1 cellular context compared by ENCODE assay signal in the genomic region with DNA sequence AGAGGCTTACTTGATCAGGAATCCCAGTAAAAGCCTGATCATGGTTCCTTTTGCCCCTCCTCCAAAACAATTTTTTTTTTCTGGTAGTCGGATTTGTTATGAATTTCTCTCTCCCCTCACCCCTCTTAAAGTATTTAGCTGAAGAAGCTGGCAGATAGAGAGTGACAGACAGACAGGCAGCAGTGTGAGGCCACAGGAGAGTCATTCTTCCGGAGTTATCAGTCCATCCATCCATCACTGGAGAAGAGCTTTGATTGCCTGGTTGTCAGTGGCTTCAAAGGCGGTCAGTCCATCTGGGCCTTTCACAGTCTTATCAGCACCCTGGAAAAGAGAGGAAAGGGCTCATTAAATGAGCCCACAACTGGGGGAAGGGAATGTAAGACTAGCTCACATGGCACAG.
TF ChIP-seq lines count a peak whose summit lies in the region.

No MANE protein-coding gene starts in this region.

TF ChIP-seq in K562, 482 proteins besides CTCF, POLR2A, EP300 and RAD21 (continued from another document and continues in another):
- TF ChIP-seq, protein P1, sequence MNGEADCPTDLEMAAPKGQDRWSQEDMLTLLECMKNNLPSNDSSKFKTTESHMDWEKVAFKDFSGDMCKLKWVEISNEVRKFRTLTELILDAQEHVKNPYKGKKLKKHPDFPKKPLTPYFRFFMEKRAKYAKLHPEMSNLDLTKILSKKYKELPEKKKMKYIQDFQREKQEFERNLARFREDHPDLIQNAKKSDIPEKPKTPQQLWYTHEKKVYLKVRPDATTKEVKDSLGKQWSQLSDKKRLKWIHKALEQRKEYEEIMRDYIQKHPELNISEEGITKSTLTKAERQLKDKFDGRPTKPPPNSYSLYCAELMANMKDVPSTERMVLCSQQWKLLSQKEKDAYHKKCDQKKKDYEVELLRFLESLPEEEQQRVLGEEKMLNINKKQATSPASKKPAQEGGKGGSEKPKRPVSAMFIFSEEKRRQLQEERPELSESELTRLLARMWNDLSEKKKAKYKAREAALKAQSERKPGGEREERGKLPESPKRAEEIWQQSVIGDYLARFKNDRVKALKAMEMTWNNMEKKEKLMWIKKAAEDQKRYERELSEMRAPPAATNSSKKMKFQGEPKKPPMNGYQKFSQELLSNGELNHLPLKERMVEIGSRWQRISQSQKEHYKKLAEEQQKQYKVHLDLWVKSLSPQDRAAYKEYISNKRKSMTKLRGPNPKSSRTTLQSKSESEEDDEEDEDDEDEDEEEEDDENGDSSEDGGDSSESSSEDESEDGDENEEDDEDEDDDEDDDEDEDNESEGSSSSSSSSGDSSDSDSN (IDR thresholded peaks at IDR 0.05; ENCODE audit: borderline replicate concordance in 1 of 2, low read depth in 2 of 2, low read length in 2 of 2): peak; percentile 54 to 59; a peak in 2 of 4 replicates
- TF ChIP-seq GTF2F1 (IDR thresholded peaks at IDR 0.05; ENCODE audit: low read depth, low read length) (no peak), ZNF143 (CRISPR knock-in tag; IDR thresholded peaks at IDR 0.05) (no peak), RFX7 (CRISPR knock-in tag; IDR thresholded peaks at IDR 0.05) (0 out of 2 replicates have a peak, but pooled peaks have one; percentile 34), ZFP36 (IDR thresholded peaks at IDR 0.05; ENCODE audit: low read depth, low read length, partially characterized antibody) (peak; percentile 40), TEAD1 (CRISPR knock-in tag; IDR thresholded peaks at IDR 0.05) (peak in 1 of 2 experiments; percentile 80; a peak in 2 of 4 replicates), RNF2 (IDR thresholded peaks at IDR 0.05) (peak; percentile 77), NFE2 (IDR thresholded peaks at IDR 0.05; ENCODE audit: low read depth) (peak; percentile 90), CBFA2T3 (IDR thresholded peaks at IDR 0.05) (peak; percentile 94), DACH1 (IDR thresholded peaks at IDR 0.05; ENCODE audit: partially characterized antibody) (peak; percentile 65), TOE1 (IDR thresholded peaks at IDR 0.05; ENCODE audit: borderline replicate concordance) (no peak), TOE1 (CRISPR knock-in tag; IDR thresholded peaks at IDR 0.05; ENCODE audit: borderline replicate concordance, low read depth) (no peak), ZNF41 (CRISPR knock-in tag; conservative IDR thresholded peaks at IDR 0.05) (no peak), HSF4 (CRISPR knock-in tag; IDR thresholded peaks at IDR 0.05; ENCODE audit: borderline replicate concordance) (no peak), SLC30A9 (CRISPR knock-in tag; IDR thresholded peaks at IDR 0.05) (no peak), HDAC2 (IDR thresholded peaks at IDR 0.05) (peak; percentile 97), NCOA1 (IDR thresholded peaks at IDR 0.05; ENCODE audit: low read depth) (peak; percentile 22; the same call in 1 of the 2 replicates), TBL1XR1 (IDR thresholded peaks at IDR 0.05; ENCODE audit: low read length in 2 of 2) (peak in 1 of 2 experiments; percentile 90; a peak in 2 of 4 replicates), ZNF184 (CRISPR knock-in tag; IDR thresholded peaks at IDR 0.05) (no peak), JUND (IDR thresholded peaks at IDR 0.05; ENCODE audit: borderline replicate concordance, low read depth, low read length) (peak; percentile 89), JUND (tag; IDR thresholded peaks at IDR 0.05; ENCODE audit: borderline replicate concordance, low read depth, low read length) (peak; percentile 91; the same call in 1 of the 3 replicates), GATA2 (CRISPR knock-in tag; IDR thresholded peaks at IDR 0.05) (peak; percentile 58; the same call in 1 of the 2 replicates), PHF20 (IDR thresholded peaks at IDR 0.05; ENCODE audit: partially characterized antibody) (no peak), CREB1 (IDR thresholded peaks at IDR 0.05) (peak; percentile 30; the same call in 1 of the 2 replicates), CREB1 (CRISPR knock-in tag; IDR thresholded peaks at IDR 0.05) (no peak), ZNF324 (CRISPR knock-in tag; IDR thresholded peaks at IDR 0.05) (peak; percentile 82; the same call in 1 of the 2 replicates), MAZ (CRISPR knock-in tag; conservative IDR thresholded peaks at IDR 0.05 in 1 of 2, IDR thresholded peaks at IDR 0.05 in 1 of 2) (peak; percentile 13 to 48; a peak in 1 of 4 replicates), ZNF175 (CRISPR knock-in tag; IDR thresholded peaks at IDR 0.05; ENCODE audit: low read depth) (0 out of 2 replicates have a peak, but pooled peaks have one; percentile 35), ZNF830 (CRISPR knock-in tag; IDR thresholded peaks at IDR 0.05) (no peak), CBFA2T2 (conservative IDR thresholded peaks at IDR 0.05) (peak; percentile 89), CCNT2 (IDR thresholded peaks at IDR 0.05; ENCODE audit: borderline replicate concordance, extremely low read depth, insufficient read length, low read depth, low read length) (peak; percentile 84), RBM15 (IDR thresholded peaks at IDR 0.05; ENCODE audit: insufficient read depth, low read length) (no peak), ZNF644 (tag; IDR thresholded peaks at IDR 0.05; ENCODE audit: low read depth) (peak; percentile 64; the same call in 1 of the 2 replicates), NEUROD1 (IDR thresholded peaks at IDR 0.05; ENCODE audit: borderline replicate concordance, low read depth, low read length, partially characterized antibody) (peak; percentile 64), PML (IDR thresholded peaks at IDR 0.05; ENCODE audit: low read length) (peak; percentile 76), TAF15 (IDR thresholded peaks at IDR 0.05; ENCODE audit: low read depth, low read length) (no peak), NCOA2 (IDR thresholded peaks at IDR 0.05; ENCODE audit: partially characterized antibody in 2 of 2) (peak in 1 of 2 experiments; percentile 56), POLR2AphosphoS5 (IDR thresholded peaks at IDR 0.05; ENCODE audit: control insufficient read depth, insufficient read depth, low read depth, low read length) (peak; percentile 79), ZNF586 (CRISPR knock-in tag; conservative IDR thresholded peaks at IDR 0.05) (no peak)
- TF ChIP-seq, protein P2, sequence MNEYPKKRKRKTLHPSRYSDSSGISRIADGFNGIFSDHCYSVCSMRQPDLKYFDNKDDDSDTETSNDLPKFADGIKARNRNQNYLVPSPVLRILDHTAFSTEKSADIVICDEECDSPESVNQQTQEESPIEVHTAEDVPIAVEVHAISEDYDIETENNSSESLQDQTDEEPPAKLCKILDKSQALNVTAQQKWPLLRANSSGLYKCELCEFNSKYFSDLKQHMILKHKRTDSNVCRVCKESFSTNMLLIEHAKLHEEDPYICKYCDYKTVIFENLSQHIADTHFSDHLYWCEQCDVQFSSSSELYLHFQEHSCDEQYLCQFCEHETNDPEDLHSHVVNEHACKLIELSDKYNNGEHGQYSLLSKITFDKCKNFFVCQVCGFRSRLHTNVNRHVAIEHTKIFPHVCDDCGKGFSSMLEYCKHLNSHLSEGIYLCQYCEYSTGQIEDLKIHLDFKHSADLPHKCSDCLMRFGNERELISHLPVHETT (CRISPR knock-in tag; conservative IDR thresholded peaks at IDR 0.05 in 1 of 2, IDR thresholded peaks at IDR 0.05 in 1 of 2): peak in 1 of 2 experiments; percentile 43; a peak in 1 of 4 replicates
- TF ChIP-seq, protein P3, sequence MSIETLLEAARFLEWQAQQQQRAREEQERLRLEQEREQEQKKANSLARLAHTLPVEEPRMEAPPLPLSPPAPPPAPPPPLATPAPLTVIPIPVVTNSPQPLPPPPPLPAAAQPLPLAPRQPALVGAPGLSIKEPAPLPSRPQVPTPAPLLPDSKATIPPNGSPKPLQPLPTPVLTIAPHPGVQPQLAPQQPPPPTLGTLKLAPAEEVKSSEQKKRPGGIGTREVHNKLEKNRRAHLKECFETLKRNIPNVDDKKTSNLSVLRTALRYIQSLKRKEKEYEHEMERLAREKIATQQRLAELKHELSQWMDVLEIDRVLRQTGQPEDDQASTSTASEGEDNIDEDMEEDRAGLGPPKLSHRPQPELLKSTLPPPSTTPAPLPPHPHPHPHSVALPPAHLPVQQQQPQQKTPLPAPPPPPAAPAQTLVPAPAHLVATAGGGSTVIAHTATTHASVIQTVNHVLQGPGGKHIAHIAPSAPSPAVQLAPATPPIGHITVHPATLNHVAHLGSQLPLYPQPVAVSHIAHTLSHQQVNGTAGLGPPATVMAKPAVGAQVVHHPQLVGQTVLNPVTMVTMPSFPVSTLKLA (conservative IDR thresholded peaks at IDR 0.05): peak in 1 of 2 experiments; percentile 63; a peak in 2 of 4 replicates
- TF ChIP-seq, protein P4, sequence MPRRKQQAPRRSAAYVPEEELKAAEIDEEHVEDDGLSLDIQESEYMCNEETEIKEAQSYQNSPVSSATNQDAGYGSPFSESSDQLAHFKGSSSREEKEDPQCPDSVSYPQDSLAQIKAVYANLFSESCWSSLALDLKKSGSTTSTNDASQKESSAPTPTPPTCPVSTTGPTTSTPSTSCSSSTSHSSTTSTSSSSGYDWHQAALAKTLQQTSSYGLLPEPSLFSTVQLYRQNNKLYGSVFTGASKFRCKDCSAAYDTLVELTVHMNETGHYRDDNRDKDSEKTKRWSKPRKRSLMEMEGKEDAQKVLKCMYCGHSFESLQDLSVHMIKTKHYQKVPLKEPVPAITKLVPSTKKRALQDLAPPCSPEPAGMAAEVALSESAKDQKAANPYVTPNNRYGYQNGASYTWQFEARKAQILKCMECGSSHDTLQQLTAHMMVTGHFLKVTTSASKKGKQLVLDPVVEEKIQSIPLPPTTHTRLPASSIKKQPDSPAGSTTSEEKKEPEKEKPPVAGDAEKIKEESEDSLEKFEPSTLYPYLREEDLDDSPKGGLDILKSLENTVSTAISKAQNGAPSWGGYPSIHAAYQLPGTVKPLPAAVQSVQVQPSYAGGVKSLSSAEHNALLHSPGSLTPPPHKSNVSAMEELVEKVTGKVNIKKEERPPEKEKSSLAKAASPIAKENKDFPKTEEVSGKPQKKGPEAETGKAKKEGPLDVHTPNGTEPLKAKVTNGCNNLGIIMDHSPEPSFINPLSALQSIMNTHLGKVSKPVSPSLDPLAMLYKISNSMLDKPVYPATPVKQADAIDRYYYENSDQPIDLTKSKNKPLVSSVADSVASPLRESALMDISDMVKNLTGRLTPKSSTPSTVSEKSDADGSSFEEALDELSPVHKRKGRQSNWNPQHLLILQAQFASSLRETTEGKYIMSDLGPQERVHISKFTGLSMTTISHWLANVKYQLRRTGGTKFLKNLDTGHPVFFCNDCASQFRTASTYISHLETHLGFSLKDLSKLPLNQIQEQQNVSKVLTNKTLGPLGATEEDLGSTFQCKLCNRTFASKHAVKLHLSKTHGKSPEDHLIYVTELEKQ (CRISPR knock-in tag; IDR thresholded peaks at IDR 0.05): 0 out of 2 replicates have a peak, but pooled peaks have one; percentile 52
- TF ChIP-seq, protein P5, sequence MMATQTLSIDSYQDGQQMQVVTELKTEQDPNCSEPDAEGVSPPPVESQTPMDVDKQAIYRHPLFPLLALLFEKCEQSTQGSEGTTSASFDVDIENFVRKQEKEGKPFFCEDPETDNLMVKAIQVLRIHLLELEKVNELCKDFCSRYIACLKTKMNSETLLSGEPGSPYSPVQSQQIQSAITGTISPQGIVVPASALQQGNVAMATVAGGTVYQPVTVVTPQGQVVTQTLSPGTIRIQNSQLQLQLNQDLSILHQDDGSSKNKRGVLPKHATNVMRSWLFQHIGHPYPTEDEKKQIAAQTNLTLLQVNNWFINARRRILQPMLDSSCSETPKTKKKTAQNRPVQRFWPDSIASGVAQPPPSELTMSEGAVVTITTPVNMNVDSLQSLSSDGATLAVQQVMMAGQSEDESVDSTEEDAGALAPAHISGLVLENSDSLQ (IDR thresholded peaks at IDR 0.05): peak; percentile 98
- TF ChIP-seq, protein P6, sequence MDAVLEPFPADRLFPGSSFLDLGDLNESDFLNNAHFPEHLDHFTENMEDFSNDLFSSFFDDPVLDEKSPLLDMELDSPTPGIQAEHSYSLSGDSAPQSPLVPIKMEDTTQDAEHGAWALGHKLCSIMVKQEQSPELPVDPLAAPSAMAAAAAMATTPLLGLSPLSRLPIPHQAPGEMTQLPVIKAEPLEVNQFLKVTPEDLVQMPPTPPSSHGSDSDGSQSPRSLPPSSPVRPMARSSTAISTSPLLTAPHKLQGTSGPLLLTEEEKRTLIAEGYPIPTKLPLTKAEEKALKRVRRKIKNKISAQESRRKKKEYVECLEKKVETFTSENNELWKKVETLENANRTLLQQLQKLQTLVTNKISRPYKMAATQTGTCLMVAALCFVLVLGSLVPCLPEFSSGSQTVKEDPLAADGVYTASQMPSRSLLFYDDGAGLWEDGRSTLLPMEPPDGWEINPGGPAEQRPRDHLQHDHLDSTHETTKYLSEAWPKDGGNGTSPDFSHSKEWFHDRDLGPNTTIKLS (IDR thresholded peaks at IDR 0.05; ENCODE audit: borderline replicate concordance, low read depth): no peak
- TF ChIP-seq, protein P7, sequence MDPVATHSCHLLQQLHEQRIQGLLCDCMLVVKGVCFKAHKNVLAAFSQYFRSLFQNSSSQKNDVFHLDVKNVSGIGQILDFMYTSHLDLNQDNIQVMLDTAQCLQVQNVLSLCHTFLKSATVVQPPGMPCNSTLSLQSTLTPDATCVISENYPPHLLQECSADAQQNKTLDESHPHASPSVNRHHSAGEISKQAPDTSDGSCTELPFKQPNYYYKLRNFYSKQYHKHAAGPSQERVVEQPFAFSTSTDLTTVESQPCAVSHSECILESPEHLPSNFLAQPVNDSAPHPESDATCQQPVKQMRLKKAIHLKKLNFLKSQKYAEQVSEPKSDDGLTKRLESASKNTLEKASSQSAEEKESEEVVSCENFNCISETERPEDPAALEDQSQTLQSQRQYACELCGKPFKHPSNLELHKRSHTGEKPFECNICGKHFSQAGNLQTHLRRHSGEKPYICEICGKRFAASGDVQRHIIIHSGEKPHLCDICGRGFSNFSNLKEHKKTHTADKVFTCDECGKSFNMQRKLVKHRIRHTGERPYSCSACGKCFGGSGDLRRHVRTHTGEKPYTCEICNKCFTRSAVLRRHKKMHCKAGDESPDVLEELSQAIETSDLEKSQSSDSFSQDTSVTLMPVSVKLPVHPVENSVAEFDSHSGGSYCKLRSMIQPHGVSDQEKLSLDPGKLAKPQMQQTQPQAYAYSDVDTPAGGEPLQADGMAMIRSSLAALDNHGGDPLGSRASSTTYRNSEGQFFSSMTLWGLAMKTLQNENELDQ (CRISPR knock-in tag; IDR thresholded peaks at IDR 0.05; ENCODE audit: borderline replicate concordance): no peak
- TF ChIP-seq, protein P8, sequence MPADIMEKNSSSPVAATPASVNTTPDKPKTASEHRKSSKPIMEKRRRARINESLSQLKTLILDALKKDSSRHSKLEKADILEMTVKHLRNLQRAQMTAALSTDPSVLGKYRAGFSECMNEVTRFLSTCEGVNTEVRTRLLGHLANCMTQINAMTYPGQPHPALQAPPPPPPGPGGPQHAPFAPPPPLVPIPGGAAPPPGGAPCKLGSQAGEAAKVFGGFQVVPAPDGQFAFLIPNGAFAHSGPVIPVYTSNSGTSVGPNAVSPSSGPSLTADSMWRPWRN (IDR thresholded peaks at IDR 0.05; ENCODE audit: low read depth): peak; percentile 78
- TF ChIP-seq, protein P9, sequence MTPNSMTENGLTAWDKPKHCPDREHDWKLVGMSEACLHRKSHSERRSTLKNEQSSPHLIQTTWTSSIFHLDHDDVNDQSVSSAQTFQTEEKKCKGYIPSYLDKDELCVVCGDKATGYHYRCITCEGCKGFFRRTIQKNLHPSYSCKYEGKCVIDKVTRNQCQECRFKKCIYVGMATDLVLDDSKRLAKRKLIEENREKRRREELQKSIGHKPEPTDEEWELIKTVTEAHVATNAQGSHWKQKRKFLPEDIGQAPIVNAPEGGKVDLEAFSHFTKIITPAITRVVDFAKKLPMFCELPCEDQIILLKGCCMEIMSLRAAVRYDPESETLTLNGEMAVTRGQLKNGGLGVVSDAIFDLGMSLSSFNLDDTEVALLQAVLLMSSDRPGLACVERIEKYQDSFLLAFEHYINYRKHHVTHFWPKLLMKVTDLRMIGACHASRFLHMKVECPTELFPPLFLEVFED (CRISPR knock-in tag; conservative IDR thresholded peaks at IDR 0.05): no peak
- TF ChIP-seq, protein P10, sequence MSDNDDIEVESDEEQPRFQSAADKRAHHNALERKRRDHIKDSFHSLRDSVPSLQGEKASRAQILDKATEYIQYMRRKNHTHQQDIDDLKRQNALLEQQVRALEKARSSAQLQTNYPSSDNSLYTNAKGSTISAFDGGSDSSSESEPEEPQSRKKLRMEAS (CRISPR knock-in tag; IDR thresholded peaks at IDR 0.05): no peak
